Comparison of ENCODE assay signal across 12 cellular contexts in the genomic region with DNA sequence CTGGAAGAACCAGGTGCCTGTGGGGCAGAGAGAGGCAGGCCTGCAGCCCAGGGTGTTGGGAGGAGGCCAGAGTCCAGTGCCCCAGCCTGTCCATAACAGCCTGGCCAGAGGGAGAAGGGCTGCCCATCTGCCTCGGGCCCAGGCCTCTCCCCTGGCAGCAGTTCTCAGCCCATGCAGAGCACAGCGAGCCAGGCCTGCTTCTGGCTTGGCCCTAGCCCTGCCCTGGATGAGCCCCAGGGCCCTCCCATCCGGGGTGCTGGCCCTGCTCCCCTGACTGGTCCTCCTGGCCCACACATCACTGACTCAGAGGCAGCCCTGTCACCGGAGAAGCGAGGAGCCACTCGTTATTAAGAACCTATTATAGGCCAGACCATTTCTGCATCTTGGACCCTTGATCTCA. TPM values are rescaled to one million over a fixed set of nuclear protein-coding genes. Genes with fewer than 3 reads are reported as not detected.
A peak's percentile ranks its signal among the peaks of the same experiment; 100 is the strongest.
DNase-seq lines count a peak whose midpoint lies in the region; ATAC-seq and TF ChIP-seq lines count a peak whose summit lies in the region.
"Had no signal": no experiment of that assay in that cellular context is flagged by ENCODE, and none has a peak within 500 bp of the region (broad histone marks: within the 10 kb centered on the region; RNA-seq: fewer than 3 reads in every experiment).

No MANE protein-coding gene starts in this region.

- TF ChIP-seq POLR2A in vagina (IDR thresholded peaks at IDR 0.05), result no peak

- TF ChIP-seq CTCF in epithelial cell of esophagus (IDR thresholded peaks at IDR 0.05; ENCODE audit: insufficient read depth, low read depth, low read length, missing control alignments) (no peak), vagina (IDR thresholded peaks at IDR 0.05) (no peak)

- intact Hi-C loops in Right ventricle myocardium inferior (cut with DNase I) (loop anchor here (1.0 to 5.0 kb wide), 2 partner anchors 35 to 52 kb away; partner anchors contain the start of gene DAGLA), cardiac septum (cut with DNase I) (loop anchor here (1.0 to 5.0 kb wide), 2 partner anchors 35 to 52 kb away; partner anchors contain the start of gene DAGLA), vagina (cut with DNase I) (loop anchor here (5.0 kb wide), 1 partner anchor 50 kb away; the partner anchor contains the start of gene DAGLA)

- ATAC-seq in Right ventricle myocardium inferior (peak; percentile 37), HG03354 (IDR thresholded peaks at IDR 0.05; ENCODE audit: poor library complexity, severe bottlenecking, unreplicated experiment) (no peak), GM18511 (IDR thresholded peaks at IDR 0.05; ENCODE audit: unreplicated experiment) (no peak)

- H3K27ac ChIP-seq in vagina, result peak overlapping the region; percentile 72
- H3K27ac ChIP-seq: cardiac muscle cell had no signal

- no peaks in the 10 kb centered on the region for H3K9me3 ChIP-seq in vagina

- H3K4me1 ChIP-seq in vagina, result peaks cover 31% of the 10 kb centered on the region

- H3K36me3 ChIP-seq in vagina, result no peaks in the 10 kb centered on the region
- H3K36me3 ChIP-seq: cardiac muscle cell had no signal

- H3K27me3 ChIP-seq in vagina, result no peaks in the 10 kb centered on the region
- H3K27me3 ChIP-seq: cardiac muscle cell had no signal

- H3K4me3 ChIP-seq in epithelial cell of esophagus (ENCODE audit: low read length) (no peak overlapping the region), vagina (no peak overlapping the region)
- H3K4me3 ChIP-seq: cardiac muscle cell, GM12878 had no signal

- DNase-seq in Right ventricle myocardium inferior (ENCODE audit: missing footprints) (no peak), cardiac septum (ENCODE audit: low spot score) (no peak), epithelial cell of esophagus (ENCODE audit: low read depth) (peak; percentile 42), medulla oblongata (ENCODE audit: extremely low spot score) (peak; percentile 54), vagina (ENCODE audit: extremely low spot score in 2 of 2) (no peak), NCI-H524 (lab: John Stamatoyannopoulos, UW) (no peak)
- DNase-seq: DMS 273 treated with DMSO at 0.1 percent for 48 hours had no signal

RNA-seq across cellular contexts. Expression of gene MYRF, which starts 19.7 kb away (rescaled TPM):
- total RNA-seq in Right ventricle myocardium inferior (0.30 TPM), cardiac septum (0.27 TPM), vagina (0.25 TPM)

RNA-seq across cellular contexts. Expression of gene DAGLA, which starts 52.5 kb away (rescaled TPM):
- total RNA-seq in Right ventricle myocardium inferior (4.3 TPM), cardiac septum (3.3 TPM), vagina (1.5 TPM)
- total RNA-seq: activated B cell treated with CpG ODN at 0.5 μM for 24 hours had no signal

RNA-seq across cellular contexts. Expression of gene TMEM258, which starts 59.7 kb away (rescaled TPM):
- 130 TPM for total RNA-seq in Right ventricle myocardium inferior
- 97.1 TPM for total RNA-seq in cardiac septum
- total RNA-seq in vagina, result 47.9 TPM

Comparison
In these comparisons a context has a peak if more than half of its experiments do, and no peak if none do; other contexts are left out.
1. DNase-seq: peak in epithelial cell of esophagus (single experiment) and medulla oblongata (single experiment); none in Right ventricle myocardium inferior (single experiment), cardiac septum (single experiment), vagina (0 of 2) and NCI-H524 (0 of 2).